ENCODE assay signal across 25 cellular contexts in genomic region chr4:100294356-100294755, GRCh38.
"Had no signal": no experiment of that assay in that cellular context is flagged by ENCODE, and none has a peak within 500 bp of the region (broad histone marks: within the 10 kb centered on the region; RNA-seq: fewer than 3 reads in every experiment).

No MANE protein-coding gene starts in this region.

- H3K36me3 ChIP-seq: gastroesophageal sphincter, heart left ventricle, lower lobe of right lung, thoracic aorta, upper lobe of left lung had no signal

- H3K4me3 ChIP-seq: gastroesophageal sphincter, heart left ventricle, lower lobe of right lung, smooth muscle cell, thoracic aorta, upper lobe of left lung had no signal

- H3K27ac Mint-ChIP-seq: activated B cell treated with CpG ODN at 0.5 μM for 24 hours; activated CD4-positive, alpha-beta T cell treated with anti-CD3 and anti-CD28 coated beads for 36 hours; activated naive CD8-positive, alpha-beta T cell treated with anti-CD3 and anti-CD28 coated beads for 36 hours; naive thymus-derived CD4-positive, alpha-beta T cell; stimulated activated memory B cell treated with anti-CD40 and anti-IgM and Interleukin-4, amounts not matched to agents 10 μg/mL and 1 μg/mL and 100 μg/mL, for 72 hours; T-helper 1 cell treated with Interleukin-12 subunit alpha and Interleukin-12 subunit beta and Interleukin-4 antibody, amounts not matched to agents 30 μg/mL and 1 μg/mL, for 36 hours had no signal

- H3K4me3 Mint-ChIP-seq: activated B cell treated with CpG ODN at 0.5 μM for 24 hours; activated CD4-positive, alpha-beta T cell treated with anti-CD3 and anti-CD28 coated beads for 36 hours; activated naive CD8-positive, alpha-beta T cell treated with anti-CD3 and anti-CD28 coated beads for 36 hours; naive thymus-derived CD4-positive, alpha-beta T cell; neural crest cell; stimulated activated memory B cell treated with anti-CD40 and anti-IgM and Interleukin-4, amounts not matched to agents 10 μg/mL and 1 μg/mL and 100 μg/mL, for 72 hours; T-helper 1 cell treated with Interleukin-12 subunit alpha and Interleukin-12 subunit beta and Interleukin-4 antibody, amounts not matched to agents 30 μg/mL and 1 μg/mL, for 36 hours had no signal

- H3K4me1 Mint-ChIP-seq: activated B cell treated with CpG ODN at 0.5 μM for 24 hours; activated CD4-positive, alpha-beta T cell treated with anti-CD3 and anti-CD28 coated beads for 36 hours; activated naive CD8-positive, alpha-beta T cell treated with anti-CD3 and anti-CD28 coated beads for 36 hours; naive thymus-derived CD4-positive, alpha-beta T cell; neural crest cell; stimulated activated memory B cell treated with anti-CD40 and anti-IgM and Interleukin-4, amounts not matched to agents 10 μg/mL and 1 μg/mL and 100 μg/mL, for 72 hours had no signal

- H3K4me1 ChIP-seq: lower lobe of right lung, upper lobe of left lung had no signal

- DNase-seq: activated B cell treated with CpG ODN at 0.5 μM for 24 hours; activated CD4-positive, alpha-beta T cell treated with anti-CD3 and anti-CD28 coated beads for 36 hours; activated CD4-positive, alpha-beta T cell treated with anti-CD3 and anti-CD28 coated beads, Interleukin-2, amount 50 U/mL, for 4 hours; activated naive CD4-positive, alpha-beta T cell treated with Interleukin-2 at 50 U/mL for 16 hours; activated naive CD8-positive, alpha-beta T cell treated with anti-CD3 and anti-CD28 coated beads for 36 hours; activated T-cell treated with anti-CD3 and anti-CD28 coated beads, Interleukin-2, amount 50 U/mL, for 48 hours; amygdala; cerebellar nuclear complex; heart left ventricle; islet precursor cell; lower lobe of right lung; mesendoderm; naive thymus-derived CD4-positive, alpha-beta T cell; occipital lobe; stimulated activated CD4-positive, alpha-beta T cell treated with anti-CD3 and anti-CD28 coated beads, Interleukin-15, amount 100 ng/mL, for 24 hours; T1000; upper lobe of left lung had no signal

- H3K27me3 ChIP-seq: gastroesophageal sphincter, heart left ventricle, upper lobe of left lung had no signal

- H3K27ac ChIP-seq: epithelial cell of prostate, gastroesophageal sphincter, heart left ventricle, lower lobe of right lung, thoracic aorta, upper lobe of left lung had no signal

- ATAC-seq: activated CD4-positive, alpha-beta T cell treated with anti-CD3 and anti-CD28 coated beads for 36 hours; gastroesophageal sphincter; heart left ventricle; lower lobe of right lung; naive thymus-derived CD4-positive, alpha-beta T cell; sciatic nerve; stimulated activated memory B cell treated with anti-CD40 and anti-IgM and Interleukin-4, amounts not matched to agents 10 μg/mL and 1 μg/mL and 100 μg/mL, for 72 hours had no signal

- H3K36me3 Mint-ChIP-seq: activated naive CD8-positive, alpha-beta T cell treated with anti-CD3 and anti-CD28 coated beads for 36 hours; naive thymus-derived CD4-positive, alpha-beta T cell; stimulated activated memory B cell treated with anti-CD40 and anti-IgM and Interleukin-4, amounts not matched to agents 10 μg/mL and 1 μg/mL and 100 μg/mL, for 72 hours had no signal

- H3K27me3 Mint-ChIP-seq: naive thymus-derived CD4-positive, alpha-beta T cell; stimulated activated memory B cell treated with anti-CD40 and anti-IgM and Interleukin-4, amounts not matched to agents 10 μg/mL and 1 μg/mL and 100 μg/mL, for 72 hours had no signal

- H3K9me3 ChIP-seq: gastroesophageal sphincter, lower lobe of right lung, thoracic aorta, upper lobe of left lung had no signal

- H3K4me2 ChIP-seq: smooth muscle cell had no signal

- H3K9me3 Mint-ChIP-seq: activated B cell treated with CpG ODN at 0.5 μM for 24 hours; activated naive CD8-positive, alpha-beta T cell treated with anti-CD3 and anti-CD28 coated beads for 36 hours; stimulated activated memory B cell treated with anti-CD40 and anti-IgM and Interleukin-4, amounts not matched to agents 10 μg/mL and 1 μg/mL and 100 μg/mL, for 72 hours; T-helper 1 cell treated with Interleukin-12 subunit alpha and Interleukin-12 subunit beta and Interleukin-4 antibody, amounts not matched to agents 30 μg/mL and 1 μg/mL, for 36 hours had no signal
